In the genomic region with DNA sequence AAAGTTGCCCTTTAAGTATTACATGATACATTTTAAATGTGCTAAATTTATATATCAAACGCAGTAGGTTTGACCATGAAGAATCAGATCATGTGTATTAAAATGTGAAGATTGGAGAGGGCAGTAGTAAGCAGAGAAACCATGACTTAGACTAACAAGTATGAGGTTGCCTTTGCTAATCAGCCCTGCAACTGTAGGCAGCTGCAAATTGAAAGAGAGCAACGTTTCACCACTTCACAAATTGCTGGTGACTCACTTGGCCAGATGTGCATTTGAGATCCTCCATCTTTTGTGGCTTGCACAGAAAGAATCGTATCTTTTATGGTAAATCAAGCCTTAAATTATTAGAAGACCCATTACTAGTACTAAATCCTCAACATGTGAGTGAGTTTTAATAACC, we compare ENCODE assay signal across 1 cellular context.
TF ChIP-seq lines count a peak whose summit lies in the region.

No MANE protein-coding gene starts in this region.

TF ChIP-seq in GM23338, 12 proteins besides CTCF, POLR2A, EP300 and RAD21 (continued from another document):
- TF ChIP-seq, protein P1, sequence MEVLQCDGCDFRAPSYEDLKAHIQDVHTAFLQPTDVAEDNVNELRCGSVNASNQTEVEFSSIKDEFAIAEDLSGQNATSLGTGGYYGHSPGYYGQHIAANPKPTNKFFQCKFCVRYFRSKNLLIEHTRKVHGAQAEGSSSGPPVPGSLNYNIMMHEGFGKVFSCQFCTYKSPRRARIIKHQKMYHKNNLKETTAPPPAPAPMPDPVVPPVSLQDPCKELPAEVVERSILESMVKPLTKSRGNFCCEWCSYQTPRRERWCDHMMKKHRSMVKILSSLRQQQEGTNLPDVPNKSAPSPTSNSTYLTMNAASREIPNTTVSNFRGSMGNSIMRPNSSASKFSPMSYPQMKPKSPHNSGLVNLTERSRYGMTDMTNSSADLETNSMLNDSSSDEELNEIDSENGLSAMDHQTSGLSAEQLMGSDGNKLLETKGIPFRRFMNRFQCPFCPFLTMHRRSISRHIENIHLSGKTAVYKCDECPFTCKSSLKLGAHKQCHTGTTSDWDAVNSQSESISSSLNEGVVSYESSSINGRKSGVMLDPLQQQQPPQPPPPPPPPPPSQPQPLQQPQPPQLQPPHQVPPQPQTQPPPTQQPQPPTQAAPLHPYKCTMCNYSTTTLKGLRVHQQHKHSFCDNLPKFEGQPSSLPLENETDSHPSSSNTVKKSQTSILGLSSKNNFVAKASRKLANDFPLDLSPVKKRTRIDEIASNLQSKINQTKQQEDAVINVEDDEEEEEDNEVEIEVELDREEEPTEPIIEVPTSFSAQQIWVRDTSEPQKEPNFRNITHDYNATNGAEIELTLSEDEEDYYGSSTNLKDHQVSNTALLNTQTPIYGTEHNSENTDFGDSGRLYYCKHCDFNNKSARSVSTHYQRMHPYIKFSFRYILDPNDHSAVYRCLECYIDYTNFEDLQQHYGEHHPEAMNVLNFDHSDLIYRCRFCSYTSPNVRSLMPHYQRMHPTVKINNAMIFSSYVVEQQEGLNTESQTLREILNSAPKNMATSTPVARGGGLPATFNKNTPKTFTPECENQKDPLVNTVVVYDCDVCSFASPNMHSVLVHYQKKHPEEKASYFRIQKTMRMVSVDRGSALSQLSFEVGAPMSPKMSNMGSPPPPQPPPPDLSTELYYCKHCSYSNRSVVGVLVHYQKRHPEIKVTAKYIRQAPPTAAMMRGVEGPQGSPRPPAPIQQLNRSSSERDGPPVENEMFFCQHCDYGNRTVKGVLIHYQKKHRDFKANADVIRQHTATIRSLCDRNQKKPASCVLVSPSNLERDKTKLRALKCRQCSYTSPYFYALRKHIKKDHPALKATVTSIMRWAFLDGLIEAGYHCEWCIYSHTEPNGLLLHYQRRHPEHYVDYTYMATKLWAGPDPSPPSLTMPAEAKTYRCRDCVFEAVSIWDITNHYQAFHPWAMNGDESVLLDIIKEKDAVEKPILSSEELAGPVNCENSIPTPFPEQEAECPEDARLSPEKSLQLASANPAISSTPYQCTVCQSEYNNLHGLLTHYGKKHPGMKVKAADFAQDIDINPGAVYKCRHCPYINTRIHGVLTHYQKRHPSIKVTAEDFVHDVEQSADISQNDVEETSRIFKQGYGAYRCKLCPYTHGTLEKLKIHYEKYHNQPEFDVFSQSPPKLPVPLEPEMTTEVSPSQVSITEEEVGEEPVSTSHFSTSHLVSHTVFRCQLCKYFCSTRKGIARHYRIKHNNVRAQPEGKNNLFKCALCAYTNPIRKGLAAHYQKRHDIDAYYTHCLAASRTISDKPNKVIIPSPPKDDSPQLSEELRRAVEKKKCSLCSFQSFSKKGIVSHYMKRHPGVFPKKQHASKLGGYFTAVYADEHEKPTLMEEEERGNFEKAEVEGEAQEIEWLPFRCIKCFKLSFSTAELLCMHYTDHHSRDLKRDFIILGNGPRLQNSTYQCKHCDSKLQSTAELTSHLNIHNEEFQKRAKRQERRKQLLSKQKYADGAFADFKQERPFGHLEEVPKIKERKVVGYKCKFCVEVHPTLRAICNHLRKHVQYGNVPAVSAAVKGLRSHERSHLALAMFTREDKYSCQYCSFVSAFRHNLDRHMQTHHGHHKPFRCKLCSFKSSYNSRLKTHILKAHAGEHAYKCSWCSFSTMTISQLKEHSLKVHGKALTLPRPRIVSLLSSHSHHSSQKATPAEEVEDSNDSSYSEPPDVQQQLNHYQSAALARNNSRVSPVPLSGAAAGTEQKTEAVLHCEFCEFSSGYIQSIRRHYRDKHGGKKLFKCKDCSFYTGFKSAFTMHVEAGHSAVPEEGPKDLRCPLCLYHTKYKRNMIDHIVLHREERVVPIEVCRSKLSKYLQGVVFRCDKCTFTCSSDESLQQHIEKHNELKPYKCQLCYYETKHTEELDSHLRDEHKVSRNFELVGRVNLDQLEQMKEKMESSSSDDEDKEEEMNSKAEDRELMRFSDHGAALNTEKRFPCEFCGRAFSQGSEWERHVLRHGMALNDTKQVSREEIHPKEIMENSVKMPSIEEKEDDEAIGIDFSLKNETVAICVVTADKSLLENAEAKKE (CRISPR knock-in tag; IDR thresholded peaks at IDR 0.05) = no peak
- no peak for TF ChIP-seq EZH2phosphoT487 (IDR thresholded peaks at IDR 0.05; ENCODE audit: unreplicated experiment)
- TF ChIP-seq ZNF331 (CRISPR knock-in tag; IDR thresholded peaks at IDR 0.05; ENCODE audit: low read depth) = no peak
- TF ChIP-seq JUNB (IDR thresholded peaks at IDR 0.05; ENCODE audit: unreplicated experiment) = no peak
